8 cellular contexts compared by ENCODE assay signal in genomic region chr16:19168173-19169080, GRCh38. TPM values are rescaled to one million over a fixed set of nuclear protein-coding genes. Genes with fewer than 3 reads are reported as not detected.
DNase-seq lines count a peak whose midpoint lies in the region; ATAC-seq, FAIRE-seq and TF ChIP-seq lines count a peak whose summit lies in the region.

A gene with protein sequence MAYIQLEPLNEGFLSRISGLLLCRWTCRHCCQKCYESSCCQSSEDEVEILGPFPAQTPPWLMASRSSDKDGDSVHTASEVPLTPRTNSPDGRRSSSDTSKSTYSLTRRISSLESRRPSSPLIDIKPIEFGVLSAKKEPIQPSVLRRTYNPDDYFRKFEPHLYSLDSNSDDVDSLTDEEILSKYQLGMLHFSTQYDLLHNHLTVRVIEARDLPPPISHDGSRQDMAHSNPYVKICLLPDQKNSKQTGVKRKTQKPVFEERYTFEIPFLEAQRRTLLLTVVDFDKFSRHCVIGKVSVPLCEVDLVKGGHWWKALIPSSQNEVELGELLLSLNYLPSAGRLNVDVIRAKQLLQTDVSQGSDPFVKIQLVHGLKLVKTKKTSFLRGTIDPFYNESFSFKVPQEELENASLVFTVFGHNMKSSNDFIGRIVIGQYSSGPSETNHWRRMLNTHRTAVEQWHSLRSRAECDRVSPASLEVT (plus strand): TSS chr16:19168240. CDS start chr16:19168647, 407 bp downstream.

- H3K4me1 Mint-ChIP-seq in Caco-2 (ENCODE audit: low read depth, unreplicated experiment): no peaks in the 10 kb centered on the region
- peaks cover 0 to 5% (median 1%) of the 10 kb centered on the region in 4 donors for H3K4me1 Mint-ChIP-seq in CD4-positive, alpha-beta memory T cell

- no peak for TF ChIP-seq CTCF in Caco-2 (IDR thresholded peaks at IDR 0.05; ENCODE audit: insufficient read depth in 1 of 2, low read depth in 1 of 2, low read length in 1 of 2, severe bottlenecking in 1 of 2, unreplicated experiment in 1 of 2)
- TF ChIP-seq CTCF in astrocyte of the spinal cord (IDR thresholded peaks at IDR 0.05; ENCODE audit: low read depth, low read length): no peak
- TF ChIP-seq CTCF in keratinocyte (optimal IDR thresholded peaks at IDR 0.05 in 1 of 3, IDR thresholded peaks at IDR 0.05 in 1 of 3, conservative IDR thresholded peaks at IDR 0.05 in 1 of 3; ENCODE audit: extremely low read depth in 1 of 3, insufficient read depth in 2 of 3, low read length in 3 of 3): no peak
- TF ChIP-seq CTCF in suprapubic skin (IDR thresholded peaks at IDR 0.05): no peak

- peaks cover 3% of the 10 kb centered on the region for H3K9me3 Mint-ChIP-seq in Caco-2 (ENCODE audit: unreplicated experiment)
- peaks cover 0 to 2% (median 0%) of the 10 kb centered on the region in 8 donors for H3K9me3 Mint-ChIP-seq in CD4-positive, alpha-beta memory T cell

- in situ Hi-C loops in astrocyte of the spinal cord (cut with HindIII; ENCODE audit: low sequenced_read_pairs): no loop called here

- no peak within 1 kb of the TSS for H2AFZ ChIP-seq in keratinocyte (ENCODE audit: control insufficient read depth, low read length)

- no peak within 1 kb of the TSS for H3K9ac ChIP-seq in keratinocyte (ENCODE audit: control insufficient read depth, extremely low read depth, insufficient read depth, low read length)

- H3K36me3 ChIP-seq in Caco-2 (ENCODE audit: control insufficient read depth, insufficient read depth, low read length) (no peaks in the 10 kb centered on the region), keratinocyte (ENCODE audit: control insufficient read depth in 2 of 2, extremely low read depth in 1 of 2, insufficient read depth in 2 of 2, low read length in 2 of 2) (no peaks in the 10 kb centered on the region), suprapubic skin (no peaks in the 10 kb centered on the region)
- no peaks in the 10 kb centered on the region for H3K36me3 ChIP-seq in CD4-positive, alpha-beta memory T cell (ENCODE audit: insufficient read depth, low read length)

- H3K27ac ChIP-seq in keratinocyte (ENCODE audit: control insufficient read depth, insufficient read depth, low read length) (no peak within 1 kb of the TSS), suprapubic skin (peak within 1 kb of the TSS; percentile 51)
- H3K27ac ChIP-seq in CD4-positive, alpha-beta memory T cell (ENCODE audit: low read depth, low read length): no peak within 1 kb of the TSS

- no peak for TF ChIP-seq EP300 in suprapubic skin (IDR thresholded peaks at IDR 0.05)

- H3K36me3 Mint-ChIP-seq in Caco-2 (ENCODE audit: insufficient read depth, unreplicated experiment): no peaks in the 10 kb centered on the region
- peaks cover 0 to 3% of the 10 kb centered on the region in 2 donors for H3K36me3 Mint-ChIP-seq in CD4-positive, alpha-beta memory T cell

- H3K79me2 ChIP-seq in keratinocyte (ENCODE audit: control insufficient read depth, insufficient read depth, low read length): no peaks in the 10 kb centered on the region

- H4K20me1 ChIP-seq in keratinocyte (ENCODE audit: control insufficient read depth, extremely low read depth, insufficient read depth, low read length): no peaks in the 10 kb centered on the region

- peak within 1 kb of the TSS; percentile 55 for H3K4me2 ChIP-seq in keratinocyte (ENCODE audit: control insufficient read depth, extremely low read depth, insufficient read depth, low read depth, low read length)

- no peak within 1 kb of the TSS for H3K27ac Mint-ChIP-seq in Caco-2 (ENCODE audit: unreplicated experiment)
- H3K27ac Mint-ChIP-seq in CD4-positive, alpha-beta memory T cell: no peak within 1 kb of the TSS

- no peaks in the 10 kb centered on the region for H3K27me3 Mint-ChIP-seq in Caco-2 (ENCODE audit: insufficient read depth, unreplicated experiment)
- peaks cover 8 to 23% of the 10 kb centered on the region in 2 donors for H3K27me3 Mint-ChIP-seq in CD4-positive, alpha-beta memory T cell

- H3K4me3 ChIP-seq in Caco-2 (ENCODE audit: low read depth, low read length) (peak within 1 kb of the TSS; percentile 84), astrocyte of the spinal cord (ENCODE audit: low read depth, low read length) (peak within 1 kb of the TSS; percentile 22), keratinocyte (ENCODE audit: control insufficient read depth in 2 of 3, extremely low read depth in 1 of 3, insufficient read depth in 2 of 3, low read depth in 1 of 3, low read length in 3 of 3) (peak within 1 kb of the TSS in 2 of 3 experiments; percentile 7 to 26), suprapubic skin (peak within 1 kb of the TSS; percentile 55)
- no peak within 1 kb of the TSS for H3K4me3 ChIP-seq in CD4-positive, alpha-beta memory T cell (ENCODE audit: low read length in 2 of 2)

- no peak for FAIRE-seq in keratinocyte (lab: Jason Lieb, UNC)

- ATAC-seq in GM19328 (IDR thresholded peaks at IDR 0.05; ENCODE audit: unreplicated experiment): no peak

- dilution Hi-C loops in keratinocyte (cut with MboI; ENCODE audit: extremely low pct_ligation_motif_present, low sequenced_read_pairs): no loop called here

- POLR2A ChIA-PET in Caco-2 (lab: Charles Lee): no interaction called here
- POLR2A ChIA-PET in CD4-positive, alpha-beta memory T cell (lab: Charles Lee; ENCODE audit: partially characterized antibody): no interaction called here

- CTCF ChIA-PET in Caco-2 (lab: Charles Lee): interaction anchor here (1.5 kb wide), 1 partner anchor 11 kb away, joined by 4 read pairs; no protein-coding TSS in a partner anchor
- CTCF ChIA-PET in CD4-positive, alpha-beta memory T cell (lab: Charles Lee; ENCODE audit: partially characterized antibody): no interaction called here

- WGBS in suprapubic skin: 0% methylated on average over 18 of the region's 86 CpGs

- peak within 1 kb of the TSS; percentile 67 for H3K4me3 Mint-ChIP-seq in Caco-2 (ENCODE audit: unreplicated experiment)
- H3K4me3 Mint-ChIP-seq in CD4-positive, alpha-beta memory T cell: peak within 1 kb of the TSS in 1 of 8 donors; percentile 16

- no peaks in the 10 kb centered on the region for H3K9me1 ChIP-seq in keratinocyte (ENCODE audit: control insufficient read depth, extremely low read depth, insufficient read depth, low read length)

- DNase-seq in Caco-2 (peak in 1 of 2 experiments; percentile 41), NCI-H1092 treated with DMSO at 0.1 percent for 48 hours (lab: John Stamatoyannopoulos, UW) (peak; percentile 76), astrocyte of the spinal cord (ENCODE audit: low read depth, low spot score) (no peak), keratinocyte (ENCODE audit: low read depth, low spot score) (no peak), suprapubic skin (ENCODE audit: low spot score in 2 of 2) (no peak), NK-92 (lab: John Stamatoyannopoulos, UW; ENCODE audit: unreplicated experiment) (no peak)
- no peak for DNase-seq in CD4-positive, alpha-beta memory T cell

- H3K27me3 ChIP-seq in Caco-2 (replicated peaks; ENCODE audit: control insufficient read depth, insufficient read depth, low read length): no peaks in the 10 kb centered on the region
- peaks cover 28% of the 10 kb centered on the region for H3K27me3 ChIP-seq in keratinocyte (ENCODE audit: control insufficient read depth, extremely low read depth, insufficient read depth, low read length)
- H3K27me3 ChIP-seq in suprapubic skin: peaks cover 20% of the 10 kb centered on the region
- no peaks in the 10 kb centered on the region for H3K27me3 ChIP-seq in CD4-positive, alpha-beta memory T cell (ENCODE audit: insufficient read depth, low read length)

- TF ChIP-seq POLR2A in suprapubic skin (IDR thresholded peaks at IDR 0.05): no peak

- peaks cover 31% of the 10 kb centered on the region for H3K4me1 ChIP-seq in Caco-2
- peaks cover 2% of the 10 kb centered on the region for H3K4me1 ChIP-seq in keratinocyte (ENCODE audit: control insufficient read depth, extremely low read depth, insufficient read depth, low read length)
- H3K4me1 ChIP-seq in suprapubic skin: peaks cover 20% of the 10 kb centered on the region
- H3K4me1 ChIP-seq in CD4-positive, alpha-beta memory T cell (ENCODE audit: insufficient read depth, low read length): no peaks in the 10 kb centered on the region

- no TSS peak for BruUV-seq in Caco-2 (replicated peaks; lab: Mats Ljungman, UMichigan)

- H3K9me3 ChIP-seq in Caco-2 (peaks cover 2% of the 10 kb centered on the region), keratinocyte (ENCODE audit: control insufficient read depth, low read depth, low read length) (no peaks in the 10 kb centered on the region), suprapubic skin (no peaks in the 10 kb centered on the region)
- no peaks in the 10 kb centered on the region for H3K9me3 ChIP-seq in CD4-positive, alpha-beta memory T cell (ENCODE audit: control insufficient read depth in 1 of 2, low read length in 2 of 2)

- intact Hi-C loops in Caco-2 (cut with micrococcal nuclease; ENCODE audit: unreplicated experiment): loop anchor here (5.0 kb wide), 1 partner anchor 46 kb away; no protein-coding TSS in a partner anchor
- intact Hi-C loops in CD4-positive, alpha-beta memory T cell (cut with micrococcal nuclease): no loop called here

RNA-seq across cellular contexts. Expression of the gene that starts here (rescaled TPM):
- total RNA-seq in Caco-2 (2022) (4.2 and 4.6 TPM in 2 replicates), suprapubic skin (10 to 100 TPM in 2 of 4 donors, 1 to 10 TPM in 2; 2.5 to 27.6 (median 9.7) TPM)
- 0.04 to 0.23 TPM in 2 of 3 replicates, not detected in the other for polyA plus RNA-seq in keratinocyte
- polyA plus RNA-seq in keratinocyte (2011; ENCODE audit: low read depth): not detected
- polyA plus RNA-seq in keratinocyte (2011; cell fraction: cytosol; rRNA removed): 0.03 and 0.09 TPM in 2 replicates
- polyA plus RNA-seq in keratinocyte (2011; cell fraction: nucleus; rRNA removed): 0.19 and 0.23 TPM in 2 replicates
- not detected in 2 replicates for polyA plus RNA-seq in keratinocyte (2012; ENCODE audit: low replicate concordance)
- 0.10 TPM in 1 of 3 replicates, not detected in the others for polyA minus RNA-seq in keratinocyte
- polyA minus RNA-seq in keratinocyte (2011; cell fraction: cytosol; rRNA and poly(A)+ RNA removed): not detected
- not detected in 2 replicates for polyA minus RNA-seq in keratinocyte (2011; cell fraction: nucleus; rRNA and poly(A)+ RNA removed)
- not detected for total RNA-seq in CD4-positive, alpha-beta memory T cell
- polyA plus RNA-seq in CD4-positive, alpha-beta memory T cell: not detected

Comparison
In these comparisons a context has a peak if more than half of its experiments do, and no peak if none do; other contexts are left out.
1. H3K4me3 ChIP-seq: peak in Caco-2 (single experiment), astrocyte of the spinal cord (single experiment), keratinocyte (2 of 3) and suprapubic skin (single experiment); none in CD4-positive, alpha-beta memory T cell (0 of 2).